In the genomic region with DNA sequence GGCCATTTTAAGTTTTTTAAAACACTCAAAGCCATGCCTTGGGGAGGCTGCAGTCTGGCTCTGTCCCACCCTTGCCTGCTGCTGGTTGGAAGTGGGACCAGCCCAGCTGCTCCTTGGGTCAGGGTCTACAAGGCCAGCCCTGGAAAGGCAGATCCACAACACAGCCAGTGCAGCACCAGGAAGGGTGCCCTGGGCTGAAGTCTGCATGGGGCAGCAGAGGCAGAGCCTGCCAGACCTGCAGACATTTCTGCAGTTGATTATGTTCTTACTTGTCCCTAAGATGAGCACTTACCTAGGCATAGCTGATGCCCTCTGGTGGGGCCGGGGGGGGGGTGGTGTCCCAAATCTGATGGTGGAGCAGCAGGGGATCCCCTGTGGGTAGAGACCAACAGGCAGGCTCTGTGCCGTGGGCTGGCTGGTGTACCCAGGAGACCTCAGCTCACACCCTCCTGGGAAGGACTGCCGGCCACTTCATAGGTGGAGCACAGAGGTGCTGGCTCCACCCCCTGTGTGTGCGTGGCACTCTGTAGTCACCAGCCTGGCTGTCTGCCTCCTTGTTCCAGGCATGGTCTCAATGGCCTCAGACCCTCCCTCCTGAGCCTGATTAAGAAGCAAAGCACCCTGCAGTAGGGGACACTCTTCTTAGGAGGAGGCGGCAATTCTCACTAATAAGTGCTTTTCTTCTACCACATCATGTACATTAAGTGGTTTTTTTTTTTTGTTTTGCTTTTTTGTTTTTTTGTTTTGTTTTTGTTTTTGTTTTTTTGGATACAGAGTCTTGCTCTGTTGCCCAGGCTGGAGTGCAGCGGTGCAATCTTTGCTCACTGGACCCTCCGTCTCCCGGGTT, we compare ENCODE assay signal across 9 cellular contexts.
DNase-seq lines count a peak whose midpoint lies in the region; ATAC-seq and TF ChIP-seq lines count a peak whose summit lies in the region.
"Had no signal": no experiment of that assay in that cellular context is flagged by ENCODE, and none has a peak within 500 bp of the region (broad histone marks: within the 10 kb centered on the region; RNA-seq: fewer than 3 reads in every experiment).

No MANE protein-coding gene starts in this region.

- H3K27ac Mint-ChIP-seq in naive B cell, result peak overlapping the region; percentile 51 to 96 (median 76)

- H3K27me3 ChIP-seq in GM23248 (replicated peaks; ENCODE audit: insufficient read depth), result peaks cover 4% of the 10 kb centered on the region; the same call in 1 of the 2 replicates

- no peaks in the 10 kb centered on the region for H3K9me2 ChIP-seq in GM23248 (ENCODE audit: insufficient read depth)

- no peak for TF ChIP-seq CTCF in NB4 (IDR thresholded peaks at IDR 0.05; ENCODE audit: low read depth, low read length)

- H3K27me3 Mint-ChIP-seq in naive B cell, result no peaks in the 10 kb centered on the region

- H3K4me2 ChIP-seq in GM23248 (ENCODE audit: unreplicated experiment), result no peak overlapping the region

- peaks cover 0 to 6% of the 10 kb centered on the region in 2 donors for H3K36me3 Mint-ChIP-seq in naive B cell

- no peak overlapping the region for H2AFZ ChIP-seq in GM23248

- WGBS in GM23248 (ENCODE audit: low coverage in 1 of 2, low lambda C conversion rate in 2 of 2, missing lambda C conversion rate in 2 of 2), 2 experiments, result 60 to 65% methylated on average over 7 to 8 of the region's 8 CpGs

- H3K27ac ChIP-seq in GM23248, result no peak overlapping the region
- H3K27ac ChIP-seq: 22Rv1 had no signal

- no peaks in the 10 kb centered on the region for H4K20me1 ChIP-seq in GM23248 (ENCODE audit: insufficient read depth)

- no peak for TF ChIP-seq POLR2A in NB4 (IDR thresholded peaks at IDR 0.05; ENCODE audit: extremely low read depth, insufficient read length)

- H3K79me2 ChIP-seq in GM23248 (ENCODE audit: insufficient read depth), result no peaks in the 10 kb centered on the region

- no peaks in the 10 kb centered on the region for H3F3A ChIP-seq in GM23248 (ENCODE audit: insufficient read depth)

- DNase-seq in NCI-H1092 treated with DMSO at 0.1 percent for 48 hours (lab: John Stamatoyannopoulos, UW), result peak; percentile 10
- DNase-seq in NCI-H1092 (lab: John Stamatoyannopoulos, UW), result no peak
- peak; percentile 22 for DNase-seq in GM23248
- DNase-seq in NB4 (ENCODE audit: low read depth), result peak; percentile 54
- no peak for DNase-seq in naive B cell
- DNase-seq in HK-2 (ENCODE audit: unreplicated experiment), result no peak
- DNase-seq in NCI-H2171 treated with DMSO at 0.1 percent for 48 hours (lab: John Stamatoyannopoulos, UW), result no peak

- peaks cover 0 to 4% (median 0%) of the 10 kb centered on the region in 7 donors for H3K9me3 Mint-ChIP-seq in naive B cell

- no peaks in the 10 kb centered on the region for H3K36me3 ChIP-seq in GM23248 (ENCODE audit: low read depth)

- in situ Hi-C loops in GM23248 (cut with MboI), result loop anchor here (10.0 kb wide), 1 partner anchor 56 kb away; no protein-coding TSS in a partner anchor

- peaks cover 66 to 97% (median 75%) of the 10 kb centered on the region in 3 donors for H3K4me1 Mint-ChIP-seq in naive B cell

- no peaks in the 10 kb centered on the region for H3K4me1 ChIP-seq in GM23248 (ENCODE audit: insufficient read depth)

- no peak overlapping the region for H3K4me3 ChIP-seq in GM23248
- H3K4me3 ChIP-seq in NB4 (ENCODE audit: low read depth, low read length), result no peak overlapping the region

- ATAC-seq in naive B cell (ENCODE audit: low read depth in 2 of 2), result no peak
- ATAC-seq in GM19328 (IDR thresholded peaks at IDR 0.05; ENCODE audit: unreplicated experiment), result no peak

- H3K9me3 ChIP-seq in GM23248 (ENCODE audit: low read depth), result no peaks in the 10 kb centered on the region

- H3K4me3 Mint-ChIP-seq in naive B cell, result peak overlapping the region; percentile 82 to 94 (median 88)

- no peak overlapping the region for H3K9ac ChIP-seq in GM23248

Comparison
In these comparisons a context has a peak if more than half of its experiments do, and no peak if none do; other contexts are left out.
1. DNase-seq: peak in NCI-H1092 treated with DMSO at 0.1 percent for 48 hours (single experiment), GM23248 (single experiment) and NB4 (single experiment); none in NCI-H1092 (single experiment), naive B cell (single experiment), HK-2 (single experiment) and NCI-H2171 treated with DMSO at 0.1 percent for 48 hours (single experiment).